Comparison of ENCODE assay signal across 16 cellular contexts in the genomic region with DNA sequence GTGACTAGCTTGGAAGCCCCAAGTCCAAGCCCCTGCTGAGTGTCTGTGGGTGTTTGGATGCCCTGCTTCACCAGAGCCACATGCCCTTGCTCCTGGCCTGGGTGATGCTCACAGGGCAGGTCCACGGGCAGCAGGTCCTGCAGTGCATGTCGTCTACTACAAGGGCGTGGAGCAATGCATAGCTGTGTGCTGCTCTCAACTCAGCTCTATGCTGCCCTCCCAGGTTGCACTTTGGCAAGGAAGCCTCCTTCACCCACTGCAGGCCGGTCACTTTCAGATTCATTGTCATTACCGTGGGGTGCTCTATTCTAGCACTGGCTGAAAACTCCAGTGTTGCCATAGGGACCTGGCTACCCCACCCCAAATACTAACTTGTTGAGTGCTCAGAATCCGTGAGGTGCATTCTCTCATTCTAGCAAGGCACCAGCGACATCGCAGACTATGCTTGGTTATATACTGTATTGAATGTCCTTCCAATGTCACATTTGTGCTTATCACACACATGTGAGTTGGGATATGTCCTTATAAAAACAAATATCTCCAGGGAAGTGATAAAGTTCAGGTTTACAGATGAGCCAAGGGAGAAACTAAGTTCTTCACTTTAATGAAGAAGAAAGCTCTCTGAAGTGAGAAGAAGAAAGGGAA. TPM values are rescaled to one million over a fixed set of nuclear protein-coding genes. Genes with fewer than 3 reads are reported as not detected.
A peak's percentile ranks its signal among the peaks of the same experiment; 100 is the strongest.
DNase-seq lines count a peak whose midpoint lies in the region; FAIRE-seq and TF ChIP-seq lines count a peak whose summit lies in the region.
"Had no signal": no experiment of that assay in that cellular context is flagged by ENCODE, and none has a peak within 500 bp of the region (broad histone marks: within the 10 kb centered on the region; RNA-seq: fewer than 3 reads in every experiment).

No MANE protein-coding gene starts in this region.

- H2AK5ac ChIP-seq in neuronal stem cell (ENCODE audit: low read depth, low read length) = peak overlapping the region; percentile 84

- H3K27ac ChIP-seq in MM.1S (ENCODE audit: low read length) (no peak overlapping the region), colonic mucosa (no peak overlapping the region), neuronal stem cell (replicated peaks; ENCODE audit: low read length) (no peak overlapping the region)
- H3K27ac ChIP-seq: right atrium auricular region, stomach had no signal

- H3K18ac ChIP-seq in neuronal stem cell (ENCODE audit: low read length) = peak overlapping the region; percentile 77

- no peaks in the 10 kb centered on the region for H3K4me1 ChIP-seq in MM.1S (ENCODE audit: low read length)
- H3K4me1 ChIP-seq in colonic mucosa = no peaks in the 10 kb centered on the region
- H3K4me1 ChIP-seq in neuronal stem cell (ENCODE audit: control insufficient read depth in 2 of 2, insufficient read depth in 1 of 2, low read depth in 1 of 2, low read length in 2 of 2) = peaks cover 0 to 1% of the 10 kb centered on the region in 2 donors
- H3K4me1 ChIP-seq: right atrium auricular region, stomach had no signal

- H2AFZ ChIP-seq in MM.1S (ENCODE audit: low read length) (peak overlapping the region; percentile 36), neuronal stem cell (ENCODE audit: low read length) (no peak overlapping the region)

- H3K9ac ChIP-seq in MM.1S (ENCODE audit: low read length) (no peak overlapping the region), colonic mucosa (ENCODE audit: low read depth in 2 of 2, low read length in 2 of 2) (no peak overlapping the region), neuronal stem cell (ENCODE audit: low read depth, low read length, poor library complexity) (no peak overlapping the region)

- H3K4me3 ChIP-seq in GM12865 (ENCODE audit: low read depth, low read length) = no peak overlapping the region
- no peak overlapping the region for H3K4me3 ChIP-seq in MM.1S (ENCODE audit: low read length)
- H3K4me3 ChIP-seq in colonic mucosa = no peak overlapping the region
- H3K4me3 ChIP-seq in neuronal stem cell (ENCODE audit: low read length in 2 of 2) = no peak overlapping the region
- H3K4me3 ChIP-seq: right atrium auricular region, stomach had no signal

- intact Hi-C loops in colonic mucosa (cut with DNase I) = no loop called here

- H2BK5ac ChIP-seq in neuronal stem cell (ENCODE audit: low read length) = no peak overlapping the region

- peak; percentile 2 for TF ChIP-seq CTCF in GM12865 (IDR thresholded peaks at IDR 0.05; ENCODE audit: insufficient read depth, low read depth, low read length, missing control alignments)
- TF ChIP-seq CTCF in MM.1S (IDR thresholded peaks at IDR 0.05; ENCODE audit: low read length) = peak; percentile 31; the same call in 1 of the 2 replicates
- TF ChIP-seq CTCF in colonic mucosa (IDR thresholded peaks at IDR 0.05) = no peak

- H3K27me3 ChIP-seq in MM.1S (replicated peaks; ENCODE audit: insufficient read depth, low read length) = no peaks in the 10 kb centered on the region
- H3K27me3 ChIP-seq in colonic mucosa = no peaks in the 10 kb centered on the region
- H3K27me3 ChIP-seq in neuronal stem cell (ENCODE audit: control insufficient read depth in 3 of 3, insufficient read depth in 3 of 3, low read depth in 1 of 3, low read length in 3 of 3) = no peaks in the 10 kb centered on the region
- H3K27me3 ChIP-seq: right atrium auricular region, stomach had no signal

- H3F3A ChIP-seq in MM.1S (ENCODE audit: insufficient read depth, low read length) = no peaks in the 10 kb centered on the region

- H2BK15ac ChIP-seq in neuronal stem cell (ENCODE audit: low read length) = no peak overlapping the region

- FAIRE-seq in HTR-8/SVneo (lab: Jason Lieb, UNC) = no peak
- FAIRE-seq: frontal cortex had no signal

- no peak overlapping the region for H3K23ac ChIP-seq in neuronal stem cell (ENCODE audit: low read depth, low read length, poor library complexity)

- DNase-seq in GM12865 (ENCODE audit: low read depth) (peak; percentile 30), MM.1S (peak; percentile 33), colonic mucosa (peak; percentile 28), neuronal stem cell (ENCODE audit: low spot score) (no peak), cerebellar nuclear complex (lab: John Stamatoyannopoulos, UW) (no peak), occipital lobe (lab: John Stamatoyannopoulos, UW) (no peak), HTR-8/SVneo (ENCODE audit: insufficient read length, low spot score) (no peak), nucleus accumbens (lab: John Stamatoyannopoulos, UW) (no peak)
- DNase-seq: activated CD4-positive, alpha-beta T cell treated with anti-CD3 and anti-CD28 coated beads for 4 hours; GDM1; naive B cell; NCI-H2029 treated with DMSO at 0.1 percent for 48 hours; stomach; T-helper 1 cell had no signal

- H3K14ac ChIP-seq in neuronal stem cell (ENCODE audit: low read length) = no peak overlapping the region

- H3K4me2 ChIP-seq in MM.1S (ENCODE audit: low read depth, low read length) (0 out of 2 replicates have a peak overlapping the region, but pooled peaks have one; percentile 30), neuronal stem cell (ENCODE audit: insufficient read depth, low read length, poor library complexity, severe bottlenecking) (no peak overlapping the region)

- no peaks in the 10 kb centered on the region for H3K9me2 ChIP-seq in MM.1S (replicated peaks; ENCODE audit: insufficient read depth, low read length)

- H2BK12ac ChIP-seq in neuronal stem cell (ENCODE audit: low read length) = no peak overlapping the region

- no peaks in the 10 kb centered on the region for H3K79me2 ChIP-seq in MM.1S (ENCODE audit: low read length)

- H4K8ac ChIP-seq in neuronal stem cell (ENCODE audit: low read depth, low read length) = no peak overlapping the region

- no peak overlapping the region for H2BK120ac ChIP-seq in neuronal stem cell (ENCODE audit: low read depth, low read length)

- H3K79me1 ChIP-seq in neuronal stem cell (ENCODE audit: low read depth, low read length) = no peaks in the 10 kb centered on the region

- WGBS in neuronal stem cell (ENCODE audit: extremely low coverage in 2 of 2, insufficient read length in 2 of 2, insufficient replicate concordance in 1 of 2), 2 donors = no CpG with 5 or more reads among the region's 8 CpGs

- H3K4ac ChIP-seq in neuronal stem cell (ENCODE audit: low read length) = no peak overlapping the region

- no peaks in the 10 kb centered on the region for H4K20me1 ChIP-seq in MM.1S (ENCODE audit: insufficient read depth, low read length)

- H3K9me3 ChIP-seq in MM.1S (replicated peaks; ENCODE audit: insufficient read depth, low read length) = no peaks in the 10 kb centered on the region
- H3K9me3 ChIP-seq in colonic mucosa = no peaks in the 10 kb centered on the region
- no peaks in the 10 kb centered on the region for H3K9me3 ChIP-seq in neuronal stem cell (replicated peaks in 1 of 2; ENCODE audit: control insufficient read depth in 2 of 2, insufficient read depth in 1 of 2, low read depth in 1 of 2, low read length in 2 of 2)
- H3K9me3 ChIP-seq: right atrium auricular region, stomach had no signal

- H4K91ac ChIP-seq in neuronal stem cell (ENCODE audit: low read depth, low read length, poor library complexity) = no peak overlapping the region

- no peaks in the 10 kb centered on the region for H3K36me3 ChIP-seq in MM.1S (replicated peaks; ENCODE audit: insufficient read depth, low read length)
- no peaks in the 10 kb centered on the region for H3K36me3 ChIP-seq in colonic mucosa
- no peaks in the 10 kb centered on the region for H3K36me3 ChIP-seq in neuronal stem cell (replicated peaks in 1 of 2; ENCODE audit: control insufficient read depth in 2 of 2, insufficient read depth in 2 of 2, low read length in 2 of 2)
- H3K36me3 ChIP-seq: right atrium auricular region, stomach had no signal

RNA-seq across cellular contexts. Expression of gene GRAMD1C, which starts 51.8 kb away (rescaled TPM):
- total RNA-seq in colonic mucosa (10 to 100 TPM in 1 of 2 donors, 1 to 10 TPM in 1; 4.1 to 10.2 TPM), occipital lobe (5.0 TPM)
- 8.8 TPM for polyA plus RNA-seq in neuronal stem cell (2013, experiment 1 of 2)
- 9.8 TPM for polyA plus RNA-seq in neuronal stem cell (2013, experiment 2 of 2)

RNA-seq across cellular contexts. Expression of gene ZDHHC23, which starts 57.4 kb away (rescaled TPM):
- total RNA-seq in colonic mucosa (10 to 100 TPM; 31.3 to 33.2 TPM), occipital lobe (12.2 TPM)
- 0.24 TPM for polyA plus RNA-seq in neuronal stem cell (2013, experiment 1 of 2)
- polyA plus RNA-seq in neuronal stem cell (2013, experiment 2 of 2) = 0.30 TPM

Comparison
In these comparisons a context has a peak if more than half of its experiments do, and no peak if none do; other contexts are left out.
1. DNase-seq: peak in GM12865 (single experiment), MM.1S (single experiment) and colonic mucosa (single experiment); none in neuronal stem cell (single experiment), cerebellar nuclear complex (0 of 2), occipital lobe (single experiment), HTR-8/SVneo (single experiment) and nucleus accumbens (0 of 56).